In genomic region chr2:38947241-38948239, GRCh38 we compare ENCODE assay signal across 8 cellular contexts. TPM values are rescaled to one million over a fixed set of nuclear protein-coding genes. Genes with fewer than 3 reads are reported as not detected.
DNase-seq lines count a peak whose midpoint lies in the region; TF ChIP-seq lines count a peak whose summit lies in the region.

No MANE protein-coding gene starts in this region.

- peaks cover 4% of the 10 kb centered on the region for H3F3A ChIP-seq in smooth muscle cell (ENCODE audit: low read depth)

- H4K20me1 ChIP-seq in smooth muscle cell (ENCODE audit: low read depth) = no peaks in the 10 kb centered on the region

- no peaks in the 10 kb centered on the region for H3K9me3 Mint-ChIP-seq in HFFc6

- H2AFZ ChIP-seq in smooth muscle cell (ENCODE audit: low read depth) = no peak overlapping the region

- H3K9me3 ChIP-seq in smooth muscle cell (replicated peaks; ENCODE audit: low read depth) = no peaks in the 10 kb centered on the region

- no peaks in the 10 kb centered on the region for H3K79me2 ChIP-seq in smooth muscle cell (ENCODE audit: low read depth)

- H3K27me3 ChIP-seq in smooth muscle cell (ENCODE audit: low read depth) = no peaks in the 10 kb centered on the region

- WGBS in smooth muscle cell (ENCODE audit: low lambda C conversion rate) = 31% methylated on average over 11 of the region's 11 CpGs

- H3K27ac ChIP-seq in smooth muscle cell (ENCODE audit: low read depth) = peak overlapping the region; percentile 84

- TF ChIP-seq CTCF in HFFc6 (IDR thresholded peaks at IDR 0.05) = peak; percentile 85
- peak; percentile 56 for TF ChIP-seq CTCF in smooth muscle cell (IDR thresholded peaks at IDR 0.05; ENCODE audit: borderline replicate concordance, insufficient read depth, poor library complexity, severe bottlenecking)

- no peak overlapping the region for H3K4me3 ChIP-seq in smooth muscle cell

- H3K36me3 ChIP-seq in smooth muscle cell (ENCODE audit: low read depth) = no peaks in the 10 kb centered on the region

- peaks cover 31% of the 10 kb centered on the region for H3K4me1 Mint-ChIP-seq in HFFc6 (ENCODE audit: low read depth)

- peaks cover 5% of the 10 kb centered on the region for H3K27me3 Mint-ChIP-seq in HFFc6 (ENCODE audit: insufficient read depth)

- H3K4me2 ChIP-seq in smooth muscle cell = peak overlapping the region; percentile 34

- no peaks in the 10 kb centered on the region for H3K36me3 Mint-ChIP-seq in HFFc6 (ENCODE audit: low read depth)

- H3K4me1 ChIP-seq in smooth muscle cell (ENCODE audit: low read depth) = no peaks in the 10 kb centered on the region

- DNase-seq in Daoy (ENCODE audit: low read depth) (peak; percentile 86), HFFc6 (peak; percentile 85), NCI-H146 treated with DMSO at 0.1 percent for 48 hours (lab: John Stamatoyannopoulos, UW; ENCODE audit: unreplicated experiment) (peak; percentile 66), T-helper 2 cell (peak in 4 of 5 experiments; percentile 17 to 81 (median 42)), anterior cingulate cortex (lab: John Stamatoyannopoulos, UW) (peak in 50 of 58 donors; percentile 4 to 82 (median 37)), hepatic stellate cell (ENCODE audit: low spot score) (peak; percentile 54), smooth muscle cell (lab: John Stamatoyannopoulos, UW; ENCODE audit: unreplicated experiment) (peak; percentile 3), OCI-M2 (lab: John Stamatoyannopoulos, UW; ENCODE audit: unreplicated experiment) (no peak)

- peak overlapping the region; percentile 68 for H3K27ac Mint-ChIP-seq in HFFc6

- H3K4me3 Mint-ChIP-seq in HFFc6 = peak overlapping the region; percentile 30

- H3K9ac ChIP-seq in smooth muscle cell (ENCODE audit: low read depth) = peak overlapping the region; percentile 59

RNA-seq across cellular contexts. Expression of gene ARHGEF33, which starts 57.9 kb away (rescaled TPM):
- total RNA-seq in Daoy (2014; rRNA removed; shearing (Covaris generic)) = 0.03 TPM in 1 of 2 replicates, not detected in the other
- total RNA-seq in HFFc6 (2021; fragmentation: NEBNext Ultra II Directional; extraction: Animal tissue kit (Norgen Biotek cat#: 25700)) = under 1 TPM; 0.08 to 0.78 (median 0.21) TPM
- total RNA-seq in smooth muscle cell = 0.40 and 2.3 TPM in 2 replicates
- 1.4 TPM in 1 of 2 replicates, not detected in the other for polyA plus RNA-seq in smooth muscle cell
